Comparison of ENCODE assay signal across 8 cellular contexts in the genomic region with DNA sequence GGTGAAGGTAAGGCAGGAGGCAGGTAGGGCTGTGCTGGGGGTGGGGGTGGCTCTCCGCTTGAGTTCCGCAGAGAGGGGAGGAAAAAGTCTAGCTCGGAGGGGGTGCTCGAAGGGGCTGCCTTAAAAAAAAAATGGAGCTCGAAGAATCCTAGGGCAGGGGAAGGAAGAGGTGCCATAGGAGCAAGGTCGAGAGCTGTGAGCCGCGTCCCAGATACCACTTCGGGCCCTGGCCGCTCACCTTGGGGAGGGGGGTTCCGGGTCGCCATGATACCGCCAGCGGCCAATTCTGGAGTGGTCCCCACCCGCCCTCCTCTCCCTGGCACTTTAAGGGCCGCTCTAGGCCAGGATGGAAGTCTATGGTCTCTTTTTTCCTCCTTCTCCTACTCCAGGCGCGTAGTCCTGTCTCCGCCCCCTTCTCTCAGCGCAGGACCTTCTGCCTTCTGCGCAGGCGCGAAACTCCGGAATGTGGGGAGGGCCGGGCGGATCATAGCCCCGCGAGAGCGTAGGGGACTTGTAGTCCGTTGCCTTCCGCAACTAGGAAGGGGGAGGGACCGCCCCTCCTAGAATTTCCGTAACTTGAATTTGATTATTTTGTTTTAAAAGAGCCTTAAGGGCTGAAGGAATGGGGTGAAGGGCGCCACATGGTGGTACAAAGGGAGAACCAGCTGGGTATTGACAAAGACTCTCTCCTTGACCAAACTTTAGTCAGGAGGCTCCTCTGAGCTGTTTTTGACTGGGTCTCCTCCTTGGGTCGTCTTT. TPM values are rescaled to one million over a fixed set of nuclear protein-coding genes. Genes with fewer than 3 reads are reported as not detected.
DNase-seq lines count a peak whose midpoint lies in the region; ATAC-seq, FAIRE-seq and TF ChIP-seq lines count a peak whose summit lies in the region.

A gene with protein sequence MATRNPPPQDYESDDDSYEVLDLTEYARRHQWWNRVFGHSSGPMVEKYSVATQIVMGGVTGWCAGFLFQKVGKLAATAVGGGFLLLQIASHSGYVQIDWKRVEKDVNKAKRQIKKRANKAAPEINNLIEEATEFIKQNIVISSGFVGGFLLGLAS (minus strand): TSS at position 293 of the 759 bp plus-strand sequence. CDS start 27 bp downstream, at position 266.

- peak within 1 kb of the TSS; percentile 75 for H2AFZ ChIP-seq in smooth muscle cell (ENCODE audit: low read depth)

- in situ Hi-C loops in ACHN (cut with HindIII; ENCODE audit: low pct_ligation_motif_present, low pct_unique_long_range_greater_than_20kb, low sequenced_read_pairs): no loop called here

- H3K79me2 ChIP-seq in smooth muscle cell (ENCODE audit: low read depth): peaks cover 19% of the 10 kb centered on the region

- H3K9me3 ChIP-seq in smooth muscle cell (replicated peaks; ENCODE audit: low read depth): no peaks in the 10 kb centered on the region

- H3K36me3 ChIP-seq in bronchial epithelial cell (ENCODE audit: control insufficient read depth, insufficient read depth, low read length) (no peaks in the 10 kb centered on the region), smooth muscle cell (ENCODE audit: low read depth) (no peaks in the 10 kb centered on the region)

- H4K20me1 ChIP-seq in smooth muscle cell (ENCODE audit: low read depth): no peaks in the 10 kb centered on the region

- H3K4me3 ChIP-seq in WI38 (ENCODE audit: low read depth, low read length) (peak within 1 kb of the TSS; percentile 71), bronchial epithelial cell (ENCODE audit: low read depth, low read length) (peak within 1 kb of the TSS; percentile 67), smooth muscle cell (peak within 1 kb of the TSS; percentile 66)

- no peak within 1 kb of the TSS for H3K27ac ChIP-seq in smooth muscle cell (ENCODE audit: low read depth)

- 37% methylated on average over 34 of the region's 35 CpGs for WGBS in smooth muscle cell (ENCODE audit: low lambda C conversion rate)

- H3K27me3 ChIP-seq in bronchial epithelial cell (ENCODE audit: control insufficient read depth, insufficient read depth, low read length): no peaks in the 10 kb centered on the region
- H3K27me3 ChIP-seq in smooth muscle cell (ENCODE audit: low read depth): no peaks in the 10 kb centered on the region

- peak; percentile 86 for DNase-seq in ACHN
- DNase-seq in NCI-H2196 treated with DMSO at 0.1 percent for 48 hours (lab: John Stamatoyannopoulos, UW; ENCODE audit: unreplicated experiment): peak; percentile 73
- DNase-seq in bronchial epithelial cell (ENCODE audit: low read depth): peak; percentile 83
- peak; percentile 85 for DNase-seq in iPS-NIHi11 (ENCODE audit: low spot score)
- peak; percentile 66 for DNase-seq in smooth muscle cell (lab: John Stamatoyannopoulos, UW; ENCODE audit: unreplicated experiment)

- no peak for TF ChIP-seq CTCF in WI38 (IDR thresholded peaks at IDR 0.05; ENCODE audit: low read depth, low read length)
- TF ChIP-seq CTCF in bronchial epithelial cell (IDR thresholded peaks at IDR 0.05; ENCODE audit: insufficient read depth, low read length, severe bottlenecking): peak; percentile 28
- peak; percentile 29 for TF ChIP-seq CTCF in smooth muscle cell (IDR thresholded peaks at IDR 0.05; ENCODE audit: borderline replicate concordance, insufficient read depth, poor library complexity, severe bottlenecking)

- peak within 1 kb of the TSS; percentile 84 for H3K4me2 ChIP-seq in smooth muscle cell

- H3K9ac ChIP-seq in smooth muscle cell (ENCODE audit: low read depth): peak within 1 kb of the TSS; percentile 88

- no peaks in the 10 kb centered on the region for H3K4me1 ChIP-seq in smooth muscle cell (ENCODE audit: low read depth)

- no peak for FAIRE-seq in bronchial epithelial cell (lab: Jason Lieb, UNC)

- no peaks in the 10 kb centered on the region for H3F3A ChIP-seq in smooth muscle cell (ENCODE audit: low read depth)

- ATAC-seq in GM18868 (IDR thresholded peaks at IDR 0.05; ENCODE audit: unreplicated experiment): peak; percentile 97
- peak; percentile 99 for ATAC-seq in HG03108 (IDR thresholded peaks at IDR 0.05; ENCODE audit: unreplicated experiment)

RNA-seq across cellular contexts. Expression of the gene that starts here (rescaled TPM):
- 7.6 and 13.1 TPM in 2 replicates for total RNA-seq in bronchial epithelial cell
- total RNA-seq in smooth muscle cell: 16.8 and 22.5 TPM in 2 replicates
- 21.6 and 29.3 TPM in 2 replicates for polyA plus RNA-seq in smooth muscle cell
